ENCODE assay signal across 1 cellular context in the genomic region with DNA sequence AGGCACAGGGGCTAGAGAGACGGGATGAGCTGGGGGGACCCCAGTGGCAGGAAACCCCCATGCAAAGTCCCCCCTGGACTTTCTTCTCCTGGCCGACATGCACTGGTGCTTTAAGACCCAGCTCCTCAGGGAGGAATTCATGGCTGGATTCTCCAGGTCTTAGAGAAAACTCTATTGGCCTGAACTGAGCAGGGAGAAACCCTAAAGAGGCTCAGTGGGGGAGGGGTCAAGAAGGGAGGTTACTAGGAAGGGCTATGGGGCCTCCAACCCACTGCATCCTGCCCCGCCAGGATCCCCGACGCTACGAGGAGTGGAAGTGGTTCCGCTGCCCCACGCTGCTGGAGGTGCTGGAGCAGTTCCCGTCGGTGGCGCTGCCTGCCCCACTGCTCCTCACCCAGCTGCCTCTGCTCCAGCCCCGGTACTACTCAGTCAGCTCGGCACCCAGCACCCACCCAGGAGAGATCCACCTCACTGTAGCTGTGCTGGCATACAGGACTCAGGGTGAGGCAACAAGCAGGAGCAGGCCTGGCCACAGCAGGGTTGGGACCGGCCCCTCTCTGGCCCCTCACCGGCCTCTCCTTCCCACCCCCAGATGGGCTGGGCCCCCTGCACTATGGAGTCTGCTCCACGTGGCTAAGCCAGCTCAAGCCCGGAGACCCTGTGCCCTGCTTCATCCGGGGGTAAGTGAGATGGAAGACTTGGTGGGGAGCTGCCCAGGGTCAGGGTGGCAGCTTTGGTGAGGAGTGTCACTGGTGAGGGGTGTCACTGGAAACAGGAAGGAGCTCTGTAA.
TF ChIP-seq lines count a peak whose summit lies in the region.

No MANE protein-coding gene starts in this region.

TF ChIP-seq in GM23338, 12 proteins besides CTCF, POLR2A, EP300 and RAD21:
- no peak for TF ChIP-seq EZH2 (IDR thresholded peaks at IDR 0.05; ENCODE audit: low read depth, unreplicated experiment)
- TF ChIP-seq ZNF331 (CRISPR knock-in tag; IDR thresholded peaks at IDR 0.05; ENCODE audit: low read depth), result no peak
- TF ChIP-seq, protein P1, sequence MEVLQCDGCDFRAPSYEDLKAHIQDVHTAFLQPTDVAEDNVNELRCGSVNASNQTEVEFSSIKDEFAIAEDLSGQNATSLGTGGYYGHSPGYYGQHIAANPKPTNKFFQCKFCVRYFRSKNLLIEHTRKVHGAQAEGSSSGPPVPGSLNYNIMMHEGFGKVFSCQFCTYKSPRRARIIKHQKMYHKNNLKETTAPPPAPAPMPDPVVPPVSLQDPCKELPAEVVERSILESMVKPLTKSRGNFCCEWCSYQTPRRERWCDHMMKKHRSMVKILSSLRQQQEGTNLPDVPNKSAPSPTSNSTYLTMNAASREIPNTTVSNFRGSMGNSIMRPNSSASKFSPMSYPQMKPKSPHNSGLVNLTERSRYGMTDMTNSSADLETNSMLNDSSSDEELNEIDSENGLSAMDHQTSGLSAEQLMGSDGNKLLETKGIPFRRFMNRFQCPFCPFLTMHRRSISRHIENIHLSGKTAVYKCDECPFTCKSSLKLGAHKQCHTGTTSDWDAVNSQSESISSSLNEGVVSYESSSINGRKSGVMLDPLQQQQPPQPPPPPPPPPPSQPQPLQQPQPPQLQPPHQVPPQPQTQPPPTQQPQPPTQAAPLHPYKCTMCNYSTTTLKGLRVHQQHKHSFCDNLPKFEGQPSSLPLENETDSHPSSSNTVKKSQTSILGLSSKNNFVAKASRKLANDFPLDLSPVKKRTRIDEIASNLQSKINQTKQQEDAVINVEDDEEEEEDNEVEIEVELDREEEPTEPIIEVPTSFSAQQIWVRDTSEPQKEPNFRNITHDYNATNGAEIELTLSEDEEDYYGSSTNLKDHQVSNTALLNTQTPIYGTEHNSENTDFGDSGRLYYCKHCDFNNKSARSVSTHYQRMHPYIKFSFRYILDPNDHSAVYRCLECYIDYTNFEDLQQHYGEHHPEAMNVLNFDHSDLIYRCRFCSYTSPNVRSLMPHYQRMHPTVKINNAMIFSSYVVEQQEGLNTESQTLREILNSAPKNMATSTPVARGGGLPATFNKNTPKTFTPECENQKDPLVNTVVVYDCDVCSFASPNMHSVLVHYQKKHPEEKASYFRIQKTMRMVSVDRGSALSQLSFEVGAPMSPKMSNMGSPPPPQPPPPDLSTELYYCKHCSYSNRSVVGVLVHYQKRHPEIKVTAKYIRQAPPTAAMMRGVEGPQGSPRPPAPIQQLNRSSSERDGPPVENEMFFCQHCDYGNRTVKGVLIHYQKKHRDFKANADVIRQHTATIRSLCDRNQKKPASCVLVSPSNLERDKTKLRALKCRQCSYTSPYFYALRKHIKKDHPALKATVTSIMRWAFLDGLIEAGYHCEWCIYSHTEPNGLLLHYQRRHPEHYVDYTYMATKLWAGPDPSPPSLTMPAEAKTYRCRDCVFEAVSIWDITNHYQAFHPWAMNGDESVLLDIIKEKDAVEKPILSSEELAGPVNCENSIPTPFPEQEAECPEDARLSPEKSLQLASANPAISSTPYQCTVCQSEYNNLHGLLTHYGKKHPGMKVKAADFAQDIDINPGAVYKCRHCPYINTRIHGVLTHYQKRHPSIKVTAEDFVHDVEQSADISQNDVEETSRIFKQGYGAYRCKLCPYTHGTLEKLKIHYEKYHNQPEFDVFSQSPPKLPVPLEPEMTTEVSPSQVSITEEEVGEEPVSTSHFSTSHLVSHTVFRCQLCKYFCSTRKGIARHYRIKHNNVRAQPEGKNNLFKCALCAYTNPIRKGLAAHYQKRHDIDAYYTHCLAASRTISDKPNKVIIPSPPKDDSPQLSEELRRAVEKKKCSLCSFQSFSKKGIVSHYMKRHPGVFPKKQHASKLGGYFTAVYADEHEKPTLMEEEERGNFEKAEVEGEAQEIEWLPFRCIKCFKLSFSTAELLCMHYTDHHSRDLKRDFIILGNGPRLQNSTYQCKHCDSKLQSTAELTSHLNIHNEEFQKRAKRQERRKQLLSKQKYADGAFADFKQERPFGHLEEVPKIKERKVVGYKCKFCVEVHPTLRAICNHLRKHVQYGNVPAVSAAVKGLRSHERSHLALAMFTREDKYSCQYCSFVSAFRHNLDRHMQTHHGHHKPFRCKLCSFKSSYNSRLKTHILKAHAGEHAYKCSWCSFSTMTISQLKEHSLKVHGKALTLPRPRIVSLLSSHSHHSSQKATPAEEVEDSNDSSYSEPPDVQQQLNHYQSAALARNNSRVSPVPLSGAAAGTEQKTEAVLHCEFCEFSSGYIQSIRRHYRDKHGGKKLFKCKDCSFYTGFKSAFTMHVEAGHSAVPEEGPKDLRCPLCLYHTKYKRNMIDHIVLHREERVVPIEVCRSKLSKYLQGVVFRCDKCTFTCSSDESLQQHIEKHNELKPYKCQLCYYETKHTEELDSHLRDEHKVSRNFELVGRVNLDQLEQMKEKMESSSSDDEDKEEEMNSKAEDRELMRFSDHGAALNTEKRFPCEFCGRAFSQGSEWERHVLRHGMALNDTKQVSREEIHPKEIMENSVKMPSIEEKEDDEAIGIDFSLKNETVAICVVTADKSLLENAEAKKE (CRISPR knock-in tag; IDR thresholded peaks at IDR 0.05), result no peak
- TF ChIP-seq JUNB (IDR thresholded peaks at IDR 0.05; ENCODE audit: unreplicated experiment), result no peak
- TF ChIP-seq NANOG (IDR thresholded peaks at IDR 0.05; ENCODE audit: borderline replicate concordance), result no peak
- TF ChIP-seq CREB1 (CRISPR knock-in tag; IDR thresholded peaks at IDR 0.05; ENCODE audit: low read depth), result no peak
- TF ChIP-seq ETS1 (IDR thresholded peaks at IDR 0.05), result no peak
- no peak for TF ChIP-seq STAT1 (IDR thresholded peaks at IDR 0.05; ENCODE audit: unreplicated experiment)
- no peak for TF ChIP-seq POLR2AphosphoS5 (IDR thresholded peaks at IDR 0.05; ENCODE audit: low read depth)
- TF ChIP-seq EZH2phosphoT487 (IDR thresholded peaks at IDR 0.05; ENCODE audit: unreplicated experiment), result no peak
